In genomic region chrX:55160685-55161552, GRCh38 we compare ENCODE assay signal across 8 cellular contexts. TPM values are rescaled to one million over a fixed set of nuclear protein-coding genes. Genes with fewer than 3 reads are reported as not detected.
DNase-seq lines count a peak whose midpoint lies in the region; ATAC-seq and TF ChIP-seq lines count a peak whose summit lies in the region.

No MANE protein-coding gene starts in this region.

- peak overlapping the region; percentile 83 to 89 for H3K4me3 Mint-ChIP-seq in H9
- peak overlapping the region; percentile 89 for H3K4me3 Mint-ChIP-seq in nephron progenitor cell
- H3K4me3 Mint-ChIP-seq in stimulated activated naive CD8-positive, alpha-beta T cell treated with anti-CD3 and anti-CD28 coated beads, Interleukin-15, Interleukin-2, amounts not matched to agents 100 ng/mL and 50 ng/mL, for 24 hours: peak overlapping the region; percentile 89

- H3K36me3 ChIP-seq in Loucy (ENCODE audit: insufficient read depth, low read length) (no peaks in the 10 kb centered on the region), RWPE2 (ENCODE audit: low read depth) (no peaks in the 10 kb centered on the region)

- H3K79me1 ChIP-seq in H9 (ENCODE audit: insufficient read depth, low read depth, low read length, poor library complexity, severe bottlenecking): no peaks in the 10 kb centered on the region

- no peak overlapping the region for H2BK12ac ChIP-seq in H9 (ENCODE audit: insufficient read length, low read depth, low read length)

- H2BK5ac ChIP-seq in H9 (ENCODE audit: insufficient read length, low read length): no peak overlapping the region

- H3K4me1 Mint-ChIP-seq in H9: peaks cover 3 to 6% of the 10 kb centered on the region in 2 experiments; a peak in 2 of 4 replicates
- peaks cover 7% of the 10 kb centered on the region for H3K4me1 Mint-ChIP-seq in nephron progenitor cell
- H3K4me1 Mint-ChIP-seq in stimulated activated naive CD8-positive, alpha-beta T cell treated with anti-CD3 and anti-CD28 coated beads, Interleukin-15, Interleukin-2, amounts not matched to agents 100 ng/mL and 50 ng/mL, for 24 hours (ENCODE audit: low read depth): peaks cover 13% of the 10 kb centered on the region

- H2AK5ac ChIP-seq in H9 (ENCODE audit: insufficient read length, low read length): no peak overlapping the region

- H3F3A ChIP-seq in Loucy (ENCODE audit: low read depth): no peaks in the 10 kb centered on the region

- H3K23ac ChIP-seq in H9 (ENCODE audit: insufficient read length, low read depth, low read length): no peak overlapping the region

- H4K5ac ChIP-seq in H9 (ENCODE audit: insufficient read length, low read depth, low read length): no peak overlapping the region

- H3K4ac ChIP-seq in H9 (ENCODE audit: low read depth, low read length): no peak overlapping the region

- H3K27ac ChIP-seq in H9 (ENCODE audit: insufficient read length, low read depth, low read length) (no peak overlapping the region), RWPE2 (ENCODE audit: poor library complexity, severe bottlenecking) (peak overlapping the region; percentile 66)

- TF ChIP-seq CTCF in H9 (conservative IDR thresholded peaks at IDR 0.05) (peak; percentile 66), Loucy (conservative IDR thresholded peaks at IDR 0.05; ENCODE audit: low read length) (peak; percentile 61), RWPE2 (IDR thresholded peaks at IDR 0.05; ENCODE audit: poor library complexity, severe bottlenecking) (peak; percentile 28), fibroblast of villous mesenchyme (IDR thresholded peaks at IDR 0.05; ENCODE audit: insufficient read depth, low read depth, low read length) (peak; percentile 45), nephron progenitor cell (IDR thresholded peaks at IDR 0.05) (peak; percentile 43)

- no peak overlapping the region for H2BK20ac ChIP-seq in H9 (ENCODE audit: low read depth, low read length, poor library complexity, severe bottlenecking)

- no peak overlapping the region for H2AFZ ChIP-seq in H9 (ENCODE audit: low read length)
- peak overlapping the region; percentile 92 for H2AFZ ChIP-seq in Loucy (ENCODE audit: low read length)

- H3K4me1 ChIP-seq in H9 (ENCODE audit: insufficient read depth, low read length) (no peaks in the 10 kb centered on the region), Loucy (ENCODE audit: insufficient read depth, low read length, poor library complexity, severe bottlenecking) (peaks cover 6% of the 10 kb centered on the region), RWPE2 (ENCODE audit: insufficient read depth, poor library complexity, severe bottlenecking) (no peaks in the 10 kb centered on the region)

- H4K20me1 ChIP-seq in H9 (ENCODE audit: control insufficient read depth, insufficient read depth, insufficient read length): no peaks in the 10 kb centered on the region
- H4K20me1 ChIP-seq in Loucy (ENCODE audit: insufficient read depth, low read length, poor library complexity, severe bottlenecking): no peaks in the 10 kb centered on the region

- H3T11ph ChIP-seq in H9 (ENCODE audit: low read length): no peak overlapping the region

- no peak overlapping the region for H2BK15ac ChIP-seq in H9 (ENCODE audit: low read depth, low read length)

- H3K9me3 Mint-ChIP-seq in H9 (peaks cover 56 to 63% of the 10 kb centered on the region in 2 experiments), nephron progenitor cell (peaks cover 56% of the 10 kb centered on the region)
- no peaks in the 10 kb centered on the region for H3K9me3 Mint-ChIP-seq in stimulated activated naive CD8-positive, alpha-beta T cell treated with anti-CD3 and anti-CD28 coated beads, Interleukin-15, Interleukin-2, amounts not matched to agents 100 ng/mL and 50 ng/mL, for 24 hours

- H3K4me2 ChIP-seq in H9 (ENCODE audit: insufficient read depth, insufficient read length, low read length) (peak overlapping the region; percentile 58), Loucy (ENCODE audit: low read depth, low read length, poor library complexity, severe bottlenecking) (peak overlapping the region; percentile 83)

- peaks cover 21% of the 10 kb centered on the region for H3K9me3 ChIP-seq in H9 (ENCODE audit: control insufficient read depth, low read depth, low read length)
- H3K9me3 ChIP-seq in Loucy (ENCODE audit: insufficient read depth, low read depth, low read length): no peaks in the 10 kb centered on the region
- H3K9me3 ChIP-seq in RWPE2 (ENCODE audit: severe bottlenecking): no peaks in the 10 kb centered on the region

- ATAC-seq in RWPE2 (ENCODE audit: low read depth): peak; percentile 98

- H3K9ac ChIP-seq in H9 (ENCODE audit: extremely low read depth, insufficient read length, low read length) (peak overlapping the region; percentile 62), Loucy (ENCODE audit: low read depth, low read length, poor library complexity, severe bottlenecking) (peak overlapping the region; percentile 79)

- no peaks in the 10 kb centered on the region for H3K23me2 ChIP-seq in H9 (ENCODE audit: insufficient read length, low read depth, low read length, poor library complexity, severe bottlenecking)

- no peak overlapping the region for H4K91ac ChIP-seq in H9 (ENCODE audit: insufficient read length, low read depth, low read length)

- H3K36me3 Mint-ChIP-seq in H9 (ENCODE audit: insufficient read depth in 1 of 3, low read depth in 3 of 3) (peaks cover 0 to 17% (median 8%) of the 10 kb centered on the region in 3 experiments; a peak in 3 of 7 replicates), nephron progenitor cell (ENCODE audit: low read depth) (no peaks in the 10 kb centered on the region)
- H3K36me3 Mint-ChIP-seq in stimulated activated naive CD8-positive, alpha-beta T cell treated with anti-CD3 and anti-CD28 coated beads, Interleukin-15, Interleukin-2, amounts not matched to agents 100 ng/mL and 50 ng/mL, for 24 hours (ENCODE audit: low read depth): no peaks in the 10 kb centered on the region

- H3K27ac Mint-ChIP-seq in H9: peak overlapping the region; percentile 70 to 95 (median 94); a peak in 3 of 7 replicates
- H3K27ac Mint-ChIP-seq in nephron progenitor cell: peak overlapping the region; percentile 98
- H3K27ac Mint-ChIP-seq in stimulated activated naive CD8-positive, alpha-beta T cell treated with anti-CD3 and anti-CD28 coated beads, Interleukin-15, Interleukin-2, amounts not matched to agents 100 ng/mL and 50 ng/mL, for 24 hours: peak overlapping the region; percentile 97

- peak; percentile 85 for DNase-seq in GDM1 (lab: John Stamatoyannopoulos, UW)
- DNase-seq in H9: peak; percentile 87
- DNase-seq in RWPE2 (ENCODE audit: low spot score): peak; percentile 82
- peak; percentile 95 for DNase-seq in activated effector memory CD4-positive, alpha-beta T cell treated with anti-CD3 and anti-CD28 coated beads, Interleukin-2, amount 50 U/mL, for 16 hours
- DNase-seq in fibroblast of villous mesenchyme (ENCODE audit: low read depth): peak; percentile 89
- DNase-seq in nephron progenitor cell: peak; percentile 82

- H3K4me3 ChIP-seq in Loucy (ENCODE audit: low read length, poor library complexity, severe bottlenecking) (peak overlapping the region; percentile 85), RWPE2 (ENCODE audit: severe bottlenecking) (peak overlapping the region; percentile 73), fibroblast of villous mesenchyme (ENCODE audit: low read depth, low read length) (peak overlapping the region; percentile 76)

- H3K18ac ChIP-seq in H9 (ENCODE audit: insufficient read length, low read depth, low read length): no peak overlapping the region

- peak overlapping the region; percentile 44; the same call in 1 of the 2 replicates for H3K14ac ChIP-seq in H9 (ENCODE audit: insufficient read depth, low read length)

- no peaks in the 10 kb centered on the region; the same call in none of the 2 replicates for H3K27me3 Mint-ChIP-seq in H9 (ENCODE audit: low read depth)
- H3K27me3 Mint-ChIP-seq in nephron progenitor cell (ENCODE audit: low read depth, poor library complexity): peaks cover 13% of the 10 kb centered on the region
- no peaks in the 10 kb centered on the region for H3K27me3 Mint-ChIP-seq in stimulated activated naive CD8-positive, alpha-beta T cell treated with anti-CD3 and anti-CD28 coated beads, Interleukin-15, Interleukin-2, amounts not matched to agents 100 ng/mL and 50 ng/mL, for 24 hours

- H3K79me2 ChIP-seq in H9 (ENCODE audit: insufficient read depth, low read length): no peaks in the 10 kb centered on the region
- H3K79me2 ChIP-seq in Loucy (ENCODE audit: insufficient read depth, low read length): no peaks in the 10 kb centered on the region

- H4K8ac ChIP-seq in H9 (replicated peaks; ENCODE audit: insufficient read length, low read depth, low read length): no peak overlapping the region

- no peak overlapping the region for H3K56ac ChIP-seq in H9 (ENCODE audit: insufficient read length, low read depth, low read length)

- no peak overlapping the region for H2BK120ac ChIP-seq in H9 (ENCODE audit: low read depth, low read length, poor library complexity, severe bottlenecking)

- H3K27me3 ChIP-seq in H9 (ENCODE audit: insufficient read depth, low read length): no peaks in the 10 kb centered on the region
- no peaks in the 10 kb centered on the region for H3K27me3 ChIP-seq in Loucy (ENCODE audit: insufficient read depth, low read length, poor library complexity, severe bottlenecking)
- no peaks in the 10 kb centered on the region for H3K27me3 ChIP-seq in RWPE2 (ENCODE audit: insufficient read depth, poor library complexity, severe bottlenecking)

- WGBS in H9 (ENCODE audit: extremely low coverage, insufficient read length, low lambda C conversion rate): no CpG with 5 or more reads among the region's 63 CpGs

- no peaks in the 10 kb centered on the region for H3K9me2 ChIP-seq in Loucy (replicated peaks; ENCODE audit: low read depth, low read length)

RNA-seq across cellular contexts. Expression of gene PAGE5, which starts 59.2 kb away (rescaled TPM):
- total RNA-seq in H9 (2021) (not detected in 2 replicates), fibroblast of villous mesenchyme (not detected in 2 replicates)
